Comparison of ENCODE assay signal across 26 cellular contexts in the genomic region with DNA sequence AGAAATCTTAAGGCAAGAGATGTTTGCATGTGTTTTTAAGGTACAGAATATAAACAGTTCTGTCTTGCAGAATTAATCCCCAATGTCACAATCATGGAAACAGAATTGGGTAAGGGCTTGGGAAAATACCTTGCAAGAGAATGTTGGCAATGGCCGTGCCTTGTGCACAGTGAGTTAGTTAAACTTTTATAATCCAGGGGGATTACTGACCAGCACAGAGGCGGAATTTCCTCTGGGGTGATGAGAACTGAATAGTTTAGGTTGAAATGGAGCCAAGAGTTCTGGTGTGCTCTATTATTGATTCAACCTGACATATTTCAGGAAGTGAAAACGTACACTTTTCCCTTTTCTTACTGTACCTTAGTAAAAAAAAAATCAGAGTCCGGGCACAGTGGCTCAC. TPM values are rescaled to one million over a fixed set of nuclear protein-coding genes. Genes with fewer than 3 reads are reported as not detected.
A peak's percentile ranks its signal among the peaks of the same experiment; 100 is the strongest.
DNase-seq lines count a peak whose midpoint lies in the region; ATAC-seq and TF ChIP-seq lines count a peak whose summit lies in the region.
"Had no signal": no experiment of that assay in that cellular context is flagged by ENCODE, and none has a peak within 500 bp of the region (broad histone marks: within the 10 kb centered on the region; RNA-seq: fewer than 3 reads in every experiment).

No MANE protein-coding gene starts in this region.

- no peak overlapping the region for H3K4me3 ChIP-seq in mammary epithelial cell (replicated peaks in 1 of 3; ENCODE audit: insufficient read depth in 1 of 3, low read depth in 2 of 3, low read length in 3 of 3)
- no peak overlapping the region for H3K4me3 ChIP-seq in esophagus muscularis mucosa

- 82% methylated on average over 4 of the region's 4 CpGs for WGBS in mammary epithelial cell (ENCODE audit: low coverage, missing lambda C conversion rate)
- WGBS in esophagus muscularis mucosa = 44% methylated on average over 4 of the region's 4 CpGs

- no peaks in the 10 kb centered on the region for H3K9me3 Mint-ChIP-seq in MCF 10A (ENCODE audit: unreplicated experiment)
- H3K9me3 Mint-ChIP-seq: immature natural killer cell had no signal

- H3K4me1 Mint-ChIP-seq in MCF 10A (ENCODE audit: insufficient read depth, unreplicated experiment) = peaks cover 4% of the 10 kb centered on the region
- H3K4me1 Mint-ChIP-seq: immature natural killer cell had no signal

- H3K27ac Mint-ChIP-seq in MCF 10A (ENCODE audit: low read depth, unreplicated experiment) = no peak overlapping the region
- H3K27ac Mint-ChIP-seq: activated CD8-positive, alpha-beta T cell treated with anti-CD3 and anti-CD28 coated beads, Interleukin-2, amount 10 ng/mL, durations not matched to agents 7 days and 5 days; immature natural killer cell; progenitor cell of endocrine pancreas had no signal

- CTCF ChIA-PET in MCF 10A (lab: Yijun Ruan, JAX) (no interaction called here), mammary epithelial cell (lab: Charles Lee; ENCODE audit: low non-redundant PET) (no interaction called here)

- ATAC-seq in left colon = no peak
- ATAC-seq: activated CD8-positive, alpha-beta T cell treated with anti-CD3 and anti-CD28 coated beads, Interleukin-2, amount 10 ng/mL, durations not matched to agents 7 days and 5 days; HCT116; stimulated activated naive CD8-positive, alpha-beta T cell treated with anti-CD3 and anti-CD28 coated beads, Interleukin-15, Interleukin-2, amounts not matched to agents 100 U/mL and 50 U/mL, for 24 hours had no signal

- intact Hi-C loops in MCF 10A (cut with micrococcal nuclease) (no loop called here), mammary epithelial cell (cut with micrococcal nuclease) (loop anchor here (5.0 kb wide), 1 partner anchor 121 kb away; no protein-coding TSS in a partner anchor), esophagus muscularis mucosa (cut with DNase I) (no loop called here), left colon (cut with DNase I, micrococcal nuclease) (no loop called here)

- no peaks in the 10 kb centered on the region for H3K27me3 ChIP-seq in mammary epithelial cell (ENCODE audit: insufficient read depth, low read length)
- no peaks in the 10 kb centered on the region for H3K27me3 ChIP-seq in esophagus muscularis mucosa
- H3K27me3 ChIP-seq: BE2C had no signal

- H3K9ac ChIP-seq in mammary epithelial cell (ENCODE audit: insufficient read depth, low read length) = no peak overlapping the region

- no peaks in the 10 kb centered on the region for H3K27me3 Mint-ChIP-seq in MCF 10A (ENCODE audit: insufficient read depth, unreplicated experiment)
- H3K27me3 Mint-ChIP-seq: progenitor cell of endocrine pancreas had no signal

- H3K4me3 Mint-ChIP-seq in MCF 10A (ENCODE audit: unreplicated experiment) = no peak overlapping the region
- H3K4me3 Mint-ChIP-seq: activated CD8-positive, alpha-beta T cell treated with anti-CD3 and anti-CD28 coated beads, Interleukin-2, amount 10 ng/mL, durations not matched to agents 7 days and 5 days; immature natural killer cell had no signal

- no peak overlapping the region for H3K4me2 ChIP-seq in mammary epithelial cell (ENCODE audit: insufficient read depth, low read depth, low read length)

- no peak for TF ChIP-seq EP300 in esophagus muscularis mucosa (IDR thresholded peaks at IDR 0.05)

- dilution Hi-C loops in mammary epithelial cell (cut with HindIII; ENCODE audit: low sequenced_read_pairs) = no loop called here

- in situ Hi-C loops in mammary epithelial cell (cut with MboI; ENCODE audit: low sequenced_read_pairs in 2 of 2) = no loop called here

- H3K36me3 Mint-ChIP-seq in MCF 10A (ENCODE audit: insufficient read depth, unreplicated experiment) = no peaks in the 10 kb centered on the region
- H3K36me3 Mint-ChIP-seq: immature natural killer cell had no signal

- H3K27ac ChIP-seq in mammary epithelial cell (ENCODE audit: insufficient read depth, low read depth, low read length) (no peak overlapping the region), esophagus muscularis mucosa (replicated peaks in 1 of 4) (no peak overlapping the region)

- H3K79me2 ChIP-seq in mammary epithelial cell (ENCODE audit: insufficient read depth, low read length) = no peaks in the 10 kb centered on the region

- no peaks in the 10 kb centered on the region for H3K36me3 ChIP-seq in mammary epithelial cell (ENCODE audit: insufficient read depth, low read length)
- no peaks in the 10 kb centered on the region for H3K36me3 ChIP-seq in esophagus muscularis mucosa
- H3K36me3 ChIP-seq: BE2C had no signal

- H3K4me1 ChIP-seq in mammary epithelial cell (ENCODE audit: insufficient read depth, low read length) (peaks cover 19% of the 10 kb centered on the region), esophagus muscularis mucosa (peaks cover 0 to 24% (median 18%) of the 10 kb centered on the region in 4 donors)
- H3K4me1 ChIP-seq: BE2C had no signal

- no TSS peak for BruUV-seq in MCF 10A (replicated peaks; lab: Mats Ljungman, UMichigan)
- BruUV-seq in mammary epithelial cell (replicated peaks; lab: Mats Ljungman, UMichigan) = no TSS peak

- no peaks in the 10 kb centered on the region for H3K9me3 ChIP-seq in mammary epithelial cell (replicated peaks; ENCODE audit: insufficient read depth, low read length)
- H3K9me3 ChIP-seq in esophagus muscularis mucosa = no peaks in the 10 kb centered on the region
- H3K9me3 ChIP-seq: BE2C had no signal

- H2AFZ ChIP-seq in mammary epithelial cell (ENCODE audit: low read depth, low read length) = no peak overlapping the region

- POLR2A ChIA-PET in MCF 10A (lab: Yijun Ruan, JAX) = interaction anchor here (1.3 kb wide), 1 partner anchor 12 kb away, joined by 4 read pairs; no protein-coding TSS in a partner anchor

- no peak for TF ChIP-seq POLR2A in esophagus muscularis mucosa (IDR thresholded peaks at IDR 0.05; ENCODE audit: low read depth)

- TF ChIP-seq CTCF in MCF 10A (IDR thresholded peaks at IDR 0.05; ENCODE audit: unreplicated experiment) (no peak), mammary epithelial cell (conservative IDR thresholded peaks at IDR 0.05 in 1 of 2, IDR thresholded peaks at IDR 0.05 in 1 of 2; ENCODE audit: extremely low read depth in 1 of 2, insufficient read depth in 1 of 2, low read depth in 1 of 2, low read length in 2 of 2) (no peak), esophagus muscularis mucosa (IDR thresholded peaks at IDR 0.05) (no peak)

- DNase-seq in MCF 10A (ENCODE audit: unreplicated experiment) (peak; percentile 66), mammary epithelial cell (no peak), esophagus muscularis mucosa (ENCODE audit: extremely low spot score) (peak; percentile 12), kidney tubule cell (ENCODE audit: low spot score) (peak; percentile 37), iPS-NIHi7 (ENCODE audit: extremely low spot score) (no peak), left colon (no peak), CD1c-positive myeloid dendritic cell (ENCODE audit: extremely low spot score) (no peak)
- no peak for DNase-seq in activated CD4-positive, alpha-beta T cell treated with anti-CD3 and anti-CD28 coated beads, Interleukin-2, amount 50 U/mL, for 4 hours
- DNase-seq: 8988T; activated CD8-positive, alpha-beta T cell treated with anti-CD3 and anti-CD28 coated beads, Interleukin-2, amount 10 ng/mL, durations not matched to agents 7 days and 5 days; amygdala; BE2C; central memory CD4-positive, alpha-beta T cell; COR-L47; effector CD4-positive, alpha-beta T cell; immature natural killer cell; KG1; MV-4-11; NCI-H1694; NCI-H2171 treated with DMSO at 0.1 percent for 48 hours; NCI-H526 treated with DMSO at 0.1 percent for 48 hours; stimulated activated CD4-positive, alpha-beta T cell treated with anti-CD3 and anti-CD28 coated beads, Interleukin-2, amount 100 ng/mL, for 48 hours; stimulated activated naive CD8-positive, alpha-beta T cell treated with anti-CD3 and anti-CD28 coated beads, Interleukin-15, Interleukin-2, amounts not matched to agents 100 U/mL and 50 U/mL, for 24 hours had no signal

- no peaks in the 10 kb centered on the region for H4K20me1 ChIP-seq in mammary epithelial cell (ENCODE audit: insufficient read depth, low read length)

RNA-seq across cellular contexts. Expression of a gene that starts 19.6 kb away (rescaled TPM):
- 0.39 and 1.9 TPM in 2 replicates for total RNA-seq in MCF 10A (2022)
- total RNA-seq in mammary epithelial cell = 1 to 10 TPM; 1.3 to 2.1 TPM
- polyA plus RNA-seq in mammary epithelial cell = 0.74 TPM
- 0.62 TPM for polyA minus RNA-seq in mammary epithelial cell
- under 1 TPM; 0.06 to 0.83 (median 0.25) TPM for total RNA-seq in esophagus muscularis mucosa
- total RNA-seq in left colon = 1 to 10 TPM in 1 of 2 donors, under 1 TPM in 1; 0.89 to 4.0 TPM
- total RNA-seq: Daoy had no signal

Comparison
In these comparisons a context has a peak if more than half of its experiments do, and no peak if none do; other contexts are left out.
1. DNase-seq: peak in MCF 10A (single experiment), esophagus muscularis mucosa (single experiment) and kidney tubule cell (single experiment); none in mammary epithelial cell (single experiment), activated CD4-positive, alpha-beta T cell treated with anti-CD3 and anti-CD28 coated beads, Interleukin-2, amount 50 U/mL, for 4 hours (0 of 2), iPS-NIHi7 (single experiment), left colon (0 of 2) and CD1c-positive myeloid dendritic cell (single experiment).